ENCODE assay signal across 8 cellular contexts in genomic region chr4:72468904-72469502, GRCh38.
DNase-seq lines count a peak whose midpoint lies in the region; FAIRE-seq and TF ChIP-seq lines count a peak whose summit lies in the region.

No MANE protein-coding gene starts in this region.

- H3K27ac ChIP-seq in Karpas-422 (ENCODE audit: low read length) (no peak overlapping the region), mesenchymal stem cell (ENCODE audit: low read length, poor library complexity, severe bottlenecking) (no peak overlapping the region)

- CTCF ChIA-PET in activated naive CD4-positive, alpha-beta T cell treated with anti-CD3 and anti-CD28 coated beads, Interleukin-2, amount 10 ng/mL, durations not matched to agents 7 days and 5 days (lab: Charles Lee): interaction anchor here (1.5 to 2.3 kb wide), 2 partner anchors 142 kb away, joined by 7 to 16 read pairs; no protein-coding TSS in a partner anchor

- H3K27me3 ChIP-seq in Karpas-422 (ENCODE audit: low read length) (no peaks in the 10 kb centered on the region), mesenchymal stem cell (ENCODE audit: control insufficient read depth in 1 of 2, insufficient read depth in 1 of 2, low read length in 2 of 2) (no peaks in the 10 kb centered on the region)

- no peak overlapping the region for H3K23ac ChIP-seq in mesenchymal stem cell (ENCODE audit: low read length in 2 of 2)

- H2AFZ ChIP-seq in Karpas-422 (ENCODE audit: low read length) (no peak overlapping the region), mesenchymal stem cell (ENCODE audit: low read depth, low read length) (no peak overlapping the region)

- WGBS in mesenchymal stem cell: no CpG with 5 or more reads among the region's 1 CpG

- no peaks in the 10 kb centered on the region for H3K27me3 Mint-ChIP-seq in activated naive CD4-positive, alpha-beta T cell treated with anti-CD3 and anti-CD28 coated beads, Interleukin-2, amount 10 ng/mL, durations not matched to agents 7 days and 5 days

- H2BK5ac ChIP-seq in mesenchymal stem cell (ENCODE audit: low read depth, low read length, poor library complexity, severe bottlenecking): no peak overlapping the region

- H4K20me1 ChIP-seq in Karpas-422 (ENCODE audit: insufficient read depth, low read depth, low read length): no peaks in the 10 kb centered on the region

- H3K9me3 Mint-ChIP-seq in activated naive CD4-positive, alpha-beta T cell treated with anti-CD3 and anti-CD28 coated beads, Interleukin-2, amount 10 ng/mL, durations not matched to agents 7 days and 5 days: no peaks in the 10 kb centered on the region

- no peak overlapping the region for H3K9ac ChIP-seq in Karpas-422 (ENCODE audit: low read length)
- no peak overlapping the region for H3K9ac ChIP-seq in mesenchymal stem cell (ENCODE audit: low read length)

- H3K4ac ChIP-seq in mesenchymal stem cell (ENCODE audit: low read depth in 1 of 2, low read length in 2 of 2): no peak overlapping the region

- H3K4me1 ChIP-seq in Karpas-422 (ENCODE audit: low read length) (no peaks in the 10 kb centered on the region), mesenchymal stem cell (ENCODE audit: control insufficient read depth, insufficient read depth, low read depth, low read length) (peaks cover 1% of the 10 kb centered on the region)

- no peak overlapping the region for H2BK12ac ChIP-seq in mesenchymal stem cell (ENCODE audit: low read length in 2 of 2)

- H3K27ac Mint-ChIP-seq in activated naive CD4-positive, alpha-beta T cell treated with anti-CD3 and anti-CD28 coated beads, Interleukin-2, amount 10 ng/mL, durations not matched to agents 7 days and 5 days: no peak overlapping the region

- H3K9me3 ChIP-seq in Karpas-422 (ENCODE audit: low read length): no peaks in the 10 kb centered on the region
- no peaks in the 10 kb centered on the region for H3K9me3 ChIP-seq in mesenchymal stem cell (ENCODE audit: control insufficient read depth, low read length)

- in situ Hi-C loops in astrocyte of the spinal cord (cut with HindIII; ENCODE audit: low sequenced_read_pairs): no loop called here

- H3K4me2 ChIP-seq in Karpas-422 (ENCODE audit: low read depth, low read length, poor library complexity, severe bottlenecking) (no peak overlapping the region), mesenchymal stem cell (ENCODE audit: low read length, poor library complexity, severe bottlenecking) (no peak overlapping the region)

- H3K79me2 ChIP-seq in Karpas-422 (ENCODE audit: low read length): no peaks in the 10 kb centered on the region

- no peaks in the 10 kb centered on the region for H3K36me3 ChIP-seq in Karpas-422 (ENCODE audit: insufficient read depth, low read length)
- no peaks in the 10 kb centered on the region for H3K36me3 ChIP-seq in mesenchymal stem cell (ENCODE audit: control insufficient read depth in 1 of 2, insufficient read depth in 2 of 2, low read depth in 1 of 2, low read length in 2 of 2)

- H3K4me3 ChIP-seq in Karpas-422 (ENCODE audit: low read length) (no peak overlapping the region), astrocyte of the spinal cord (ENCODE audit: low read depth, low read length) (no peak overlapping the region), mesenchymal stem cell (ENCODE audit: insufficient read depth in 1 of 2, low read depth in 1 of 2, low read length in 2 of 2) (no peak overlapping the region)

- H3K4me3 Mint-ChIP-seq in activated naive CD4-positive, alpha-beta T cell treated with anti-CD3 and anti-CD28 coated beads, Interleukin-2, amount 10 ng/mL, durations not matched to agents 7 days and 5 days: no peak overlapping the region

- H3K18ac ChIP-seq in mesenchymal stem cell (ENCODE audit: low read depth in 1 of 2, low read length in 2 of 2): no peak overlapping the region

- H2BK15ac ChIP-seq in mesenchymal stem cell (ENCODE audit: low read depth, poor library complexity, severe bottlenecking): no peak overlapping the region

- H2BK120ac ChIP-seq in mesenchymal stem cell (ENCODE audit: low read depth, low read length): no peak overlapping the region

- DNase-seq in D721Med (ENCODE audit: insufficient read length, low spot score) (no peak), Karpas-422 (peak; percentile 76), astrocyte of the spinal cord (ENCODE audit: low read depth, low spot score) (peak; percentile 46), mesenchymal stem cell (peak; percentile 28), urothelium cell line (ENCODE audit: low spot score) (no peak), H4 (ENCODE audit: low spot score) (no peak), UCSD-AML1 (lab: John Stamatoyannopoulos, UW; ENCODE audit: unreplicated experiment) (no peak)
- DNase-seq in activated naive CD4-positive, alpha-beta T cell treated with anti-CD3 and anti-CD28 coated beads, Interleukin-2, amount 10 ng/mL, durations not matched to agents 7 days and 5 days: no peak

- H3K4me1 Mint-ChIP-seq in activated naive CD4-positive, alpha-beta T cell treated with anti-CD3 and anti-CD28 coated beads, Interleukin-2, amount 10 ng/mL, durations not matched to agents 7 days and 5 days: no peaks in the 10 kb centered on the region

- H4K8ac ChIP-seq in mesenchymal stem cell (ENCODE audit: low read length): no peak overlapping the region

- FAIRE-seq in D721Med (lab: Jason Lieb, UNC) (peak; percentile 67), urothelium cell line (lab: Jason Lieb, UNC) (no peak)

- no peaks in the 10 kb centered on the region for H3K9me2 ChIP-seq in Karpas-422 (replicated peaks; ENCODE audit: insufficient read depth, low read length)

- H3K79me1 ChIP-seq in mesenchymal stem cell (replicated peaks; ENCODE audit: low read length, poor library complexity, severe bottlenecking): peaks cover 6% of the 10 kb centered on the region

- H3K14ac ChIP-seq in mesenchymal stem cell (ENCODE audit: low read length in 2 of 2): no peak overlapping the region

- no peak overlapping the region for H4K91ac ChIP-seq in mesenchymal stem cell (ENCODE audit: low read length)

- peak; percentile 69 for TF ChIP-seq CTCF in D721Med (IDR thresholded peaks at IDR 0.05; ENCODE audit: insufficient read depth, missing control alignments)
- TF ChIP-seq CTCF in astrocyte of the spinal cord (IDR thresholded peaks at IDR 0.05; ENCODE audit: low read depth, low read length): peak; percentile 42

- no peaks in the 10 kb centered on the region for H3K36me3 Mint-ChIP-seq in activated naive CD4-positive, alpha-beta T cell treated with anti-CD3 and anti-CD28 coated beads, Interleukin-2, amount 10 ng/mL, durations not matched to agents 7 days and 5 days

- no peak overlapping the region for H2AK5ac ChIP-seq in mesenchymal stem cell (ENCODE audit: low read length, severe bottlenecking)

Comparison
In these comparisons a context has a peak if more than half of its experiments do, and no peak if none do; other contexts are left out.
1. DNase-seq: peak in Karpas-422 (single experiment), astrocyte of the spinal cord (single experiment) and mesenchymal stem cell (single experiment); none in D721Med (single experiment), urothelium cell line (single experiment), H4 (single experiment), UCSD-AML1 (single experiment) and activated naive CD4-positive, alpha-beta T cell treated with anti-CD3 and anti-CD28 coated beads, Interleukin-2, amount 10 ng/mL, durations not matched to agents 7 days and 5 days (single experiment).